1 cellular context compared by ENCODE assay signal in genomic region chr19:18118420-18119242, GRCh38.
TF ChIP-seq lines count a peak whose summit lies in the region.

No MANE protein-coding gene starts in this region.

TF ChIP-seq in K562, 482 proteins besides CTCF, POLR2A, EP300 and RAD21 (continues in another document):
- peak; percentile 52; the same call in 1 of the 2 replicates for TF ChIP-seq ARID4B (CRISPR knock-in tag; IDR thresholded peaks at IDR 0.05)
- no peak for TF ChIP-seq HDAC6 (IDR thresholded peaks at IDR 0.05; ENCODE audit: low read depth, low read length)
- TF ChIP-seq ZNF551 (CRISPR knock-in tag; IDR thresholded peaks at IDR 0.05) = no peak
- TF ChIP-seq, protein P1, sequence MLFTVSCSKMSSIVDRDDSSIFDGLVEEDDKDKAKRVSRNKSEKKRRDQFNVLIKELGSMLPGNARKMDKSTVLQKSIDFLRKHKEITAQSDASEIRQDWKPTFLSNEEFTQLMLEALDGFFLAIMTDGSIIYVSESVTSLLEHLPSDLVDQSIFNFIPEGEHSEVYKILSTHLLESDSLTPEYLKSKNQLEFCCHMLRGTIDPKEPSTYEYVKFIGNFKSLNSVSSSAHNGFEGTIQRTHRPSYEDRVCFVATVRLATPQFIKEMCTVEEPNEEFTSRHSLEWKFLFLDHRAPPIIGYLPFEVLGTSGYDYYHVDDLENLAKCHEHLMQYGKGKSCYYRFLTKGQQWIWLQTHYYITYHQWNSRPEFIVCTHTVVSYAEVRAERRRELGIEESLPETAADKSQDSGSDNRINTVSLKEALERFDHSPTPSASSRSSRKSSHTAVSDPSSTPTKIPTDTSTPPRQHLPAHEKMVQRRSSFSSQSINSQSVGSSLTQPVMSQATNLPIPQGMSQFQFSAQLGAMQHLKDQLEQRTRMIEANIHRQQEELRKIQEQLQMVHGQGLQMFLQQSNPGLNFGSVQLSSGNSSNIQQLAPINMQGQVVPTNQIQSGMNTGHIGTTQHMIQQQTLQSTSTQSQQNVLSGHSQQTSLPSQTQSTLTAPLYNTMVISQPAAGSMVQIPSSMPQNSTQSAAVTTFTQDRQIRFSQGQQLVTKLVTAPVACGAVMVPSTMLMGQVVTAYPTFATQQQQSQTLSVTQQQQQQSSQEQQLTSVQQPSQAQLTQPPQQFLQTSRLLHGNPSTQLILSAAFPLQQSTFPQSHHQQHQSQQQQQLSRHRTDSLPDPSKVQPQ (CRISPR knock-in tag; IDR thresholded peaks at IDR 0.05; ENCODE audit: borderline replicate concordance) = no peak
- TF ChIP-seq ATF6 (CRISPR knock-in tag; IDR thresholded peaks at IDR 0.05) = 0 out of 2 replicates have a peak, but pooled peaks have one; percentile 27
- TF ChIP-seq, protein P2, sequence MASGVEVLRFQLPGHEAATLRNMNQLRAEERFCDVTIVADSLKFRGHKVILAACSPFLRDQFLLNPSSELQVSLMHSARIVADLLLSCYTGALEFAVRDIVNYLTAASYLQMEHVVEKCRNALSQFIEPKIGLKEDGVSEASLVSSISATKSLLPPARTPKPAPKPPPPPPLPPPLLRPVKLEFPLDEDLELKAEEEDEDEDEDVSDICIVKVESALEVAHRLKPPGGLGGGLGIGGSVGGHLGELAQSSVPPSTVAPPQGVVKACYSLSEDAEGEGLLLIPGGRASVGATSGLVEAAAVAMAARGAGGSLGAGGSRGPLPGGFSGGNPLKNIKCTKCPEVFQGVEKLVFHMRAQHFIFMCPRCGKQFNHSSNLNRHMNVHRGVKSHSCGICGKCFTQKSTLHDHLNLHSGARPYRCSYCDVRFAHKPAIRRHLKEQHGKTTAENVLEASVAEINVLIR (CRISPR knock-in tag; IDR thresholded peaks at IDR 0.05) = no peak
- TF ChIP-seq ZNF3 (CRISPR knock-in tag; IDR thresholded peaks at IDR 0.05) = no peak
- TF ChIP-seq CREB3L1 (IDR thresholded peaks at IDR 0.05; ENCODE audit: borderline replicate concordance, low read depth) = 0 out of 2 replicates have a peak, but pooled peaks have one; percentile 38
- TF ChIP-seq ARID2 (IDR thresholded peaks at IDR 0.05) = no peak
- TF ChIP-seq RBM25 (IDR thresholded peaks at IDR 0.05; ENCODE audit: low read depth, low read length, severe bottlenecking) = peak; percentile 92
- TF ChIP-seq ARID3A (IDR thresholded peaks at IDR 0.05; ENCODE audit: borderline replicate concordance, low read depth, low read length) = no peak
- TF ChIP-seq PML (IDR thresholded peaks at IDR 0.05; ENCODE audit: low read length) = no peak
- no peak for TF ChIP-seq PCBP2 (IDR thresholded peaks at IDR 0.05; ENCODE audit: low read depth, low read length, poor library complexity, severe bottlenecking)
- TF ChIP-seq CCNT2 (IDR thresholded peaks at IDR 0.05; ENCODE audit: borderline replicate concordance, extremely low read depth, insufficient read length, low read depth, low read length) = no peak
- TF ChIP-seq FOXJ2 (tag; IDR thresholded peaks at IDR 0.05) = no peak
- peak; percentile 83 for TF ChIP-seq ZFP36 (IDR thresholded peaks at IDR 0.05; ENCODE audit: low read depth, low read length, partially characterized antibody)
- peak; percentile 93 for TF ChIP-seq BCOR (IDR thresholded peaks at IDR 0.05)
- TF ChIP-seq SRSF1 (IDR thresholded peaks at IDR 0.05; ENCODE audit: low read depth, low read length) = no peak
- TF ChIP-seq SMARCA4 (IDR thresholded peaks at IDR 0.05) = no peak
- TF ChIP-seq GABPA (tag; conservative IDR thresholded peaks at IDR 0.05; ENCODE audit: low read depth) = no peak
- no peak for TF ChIP-seq CBFA2T2 (conservative IDR thresholded peaks at IDR 0.05)
- no peak for TF ChIP-seq TRIM28 (IDR thresholded peaks at IDR 0.05)
- no peak for TF ChIP-seq CBX1 (IDR thresholded peaks at IDR 0.05; ENCODE audit: low read depth)
- TF ChIP-seq CBX8 (IDR thresholded peaks at IDR 0.05; ENCODE audit: borderline replicate concordance, extremely low read depth, low read depth, low read length, poor library complexity, severe bottlenecking) = no peak
- no peak for TF ChIP-seq ZNF175 (CRISPR knock-in tag; IDR thresholded peaks at IDR 0.05; ENCODE audit: low read depth)
- TF ChIP-seq, protein P3, sequence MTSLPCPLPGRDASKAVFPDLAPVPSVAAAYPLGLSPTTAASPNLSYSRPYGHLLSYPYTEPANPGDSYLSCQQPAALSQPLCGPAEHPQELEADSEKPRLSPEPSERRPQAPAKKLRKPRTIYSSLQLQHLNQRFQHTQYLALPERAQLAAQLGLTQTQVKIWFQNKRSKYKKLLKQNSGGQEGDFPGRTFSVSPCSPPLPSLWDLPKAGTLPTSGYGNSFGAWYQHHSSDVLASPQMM (CRISPR knock-in tag; IDR thresholded peaks at IDR 0.05) = no peak
- no peak for TF ChIP-seq TAF15 (IDR thresholded peaks at IDR 0.05; ENCODE audit: low read depth, low read length)
- no peak for TF ChIP-seq TAF1 (IDR thresholded peaks at IDR 0.05; ENCODE audit: control insufficient read depth, extremely low read depth, insufficient read depth, low read length, severe bottlenecking)
- TF ChIP-seq BRCA1 (IDR thresholded peaks at IDR 0.05) = no peak
- TF ChIP-seq BRCA1 (CRISPR knock-in tag; IDR thresholded peaks at IDR 0.05) = 0 out of 2 replicates have a peak, but pooled peaks have one; percentile 41
- TF ChIP-seq, protein P4, sequence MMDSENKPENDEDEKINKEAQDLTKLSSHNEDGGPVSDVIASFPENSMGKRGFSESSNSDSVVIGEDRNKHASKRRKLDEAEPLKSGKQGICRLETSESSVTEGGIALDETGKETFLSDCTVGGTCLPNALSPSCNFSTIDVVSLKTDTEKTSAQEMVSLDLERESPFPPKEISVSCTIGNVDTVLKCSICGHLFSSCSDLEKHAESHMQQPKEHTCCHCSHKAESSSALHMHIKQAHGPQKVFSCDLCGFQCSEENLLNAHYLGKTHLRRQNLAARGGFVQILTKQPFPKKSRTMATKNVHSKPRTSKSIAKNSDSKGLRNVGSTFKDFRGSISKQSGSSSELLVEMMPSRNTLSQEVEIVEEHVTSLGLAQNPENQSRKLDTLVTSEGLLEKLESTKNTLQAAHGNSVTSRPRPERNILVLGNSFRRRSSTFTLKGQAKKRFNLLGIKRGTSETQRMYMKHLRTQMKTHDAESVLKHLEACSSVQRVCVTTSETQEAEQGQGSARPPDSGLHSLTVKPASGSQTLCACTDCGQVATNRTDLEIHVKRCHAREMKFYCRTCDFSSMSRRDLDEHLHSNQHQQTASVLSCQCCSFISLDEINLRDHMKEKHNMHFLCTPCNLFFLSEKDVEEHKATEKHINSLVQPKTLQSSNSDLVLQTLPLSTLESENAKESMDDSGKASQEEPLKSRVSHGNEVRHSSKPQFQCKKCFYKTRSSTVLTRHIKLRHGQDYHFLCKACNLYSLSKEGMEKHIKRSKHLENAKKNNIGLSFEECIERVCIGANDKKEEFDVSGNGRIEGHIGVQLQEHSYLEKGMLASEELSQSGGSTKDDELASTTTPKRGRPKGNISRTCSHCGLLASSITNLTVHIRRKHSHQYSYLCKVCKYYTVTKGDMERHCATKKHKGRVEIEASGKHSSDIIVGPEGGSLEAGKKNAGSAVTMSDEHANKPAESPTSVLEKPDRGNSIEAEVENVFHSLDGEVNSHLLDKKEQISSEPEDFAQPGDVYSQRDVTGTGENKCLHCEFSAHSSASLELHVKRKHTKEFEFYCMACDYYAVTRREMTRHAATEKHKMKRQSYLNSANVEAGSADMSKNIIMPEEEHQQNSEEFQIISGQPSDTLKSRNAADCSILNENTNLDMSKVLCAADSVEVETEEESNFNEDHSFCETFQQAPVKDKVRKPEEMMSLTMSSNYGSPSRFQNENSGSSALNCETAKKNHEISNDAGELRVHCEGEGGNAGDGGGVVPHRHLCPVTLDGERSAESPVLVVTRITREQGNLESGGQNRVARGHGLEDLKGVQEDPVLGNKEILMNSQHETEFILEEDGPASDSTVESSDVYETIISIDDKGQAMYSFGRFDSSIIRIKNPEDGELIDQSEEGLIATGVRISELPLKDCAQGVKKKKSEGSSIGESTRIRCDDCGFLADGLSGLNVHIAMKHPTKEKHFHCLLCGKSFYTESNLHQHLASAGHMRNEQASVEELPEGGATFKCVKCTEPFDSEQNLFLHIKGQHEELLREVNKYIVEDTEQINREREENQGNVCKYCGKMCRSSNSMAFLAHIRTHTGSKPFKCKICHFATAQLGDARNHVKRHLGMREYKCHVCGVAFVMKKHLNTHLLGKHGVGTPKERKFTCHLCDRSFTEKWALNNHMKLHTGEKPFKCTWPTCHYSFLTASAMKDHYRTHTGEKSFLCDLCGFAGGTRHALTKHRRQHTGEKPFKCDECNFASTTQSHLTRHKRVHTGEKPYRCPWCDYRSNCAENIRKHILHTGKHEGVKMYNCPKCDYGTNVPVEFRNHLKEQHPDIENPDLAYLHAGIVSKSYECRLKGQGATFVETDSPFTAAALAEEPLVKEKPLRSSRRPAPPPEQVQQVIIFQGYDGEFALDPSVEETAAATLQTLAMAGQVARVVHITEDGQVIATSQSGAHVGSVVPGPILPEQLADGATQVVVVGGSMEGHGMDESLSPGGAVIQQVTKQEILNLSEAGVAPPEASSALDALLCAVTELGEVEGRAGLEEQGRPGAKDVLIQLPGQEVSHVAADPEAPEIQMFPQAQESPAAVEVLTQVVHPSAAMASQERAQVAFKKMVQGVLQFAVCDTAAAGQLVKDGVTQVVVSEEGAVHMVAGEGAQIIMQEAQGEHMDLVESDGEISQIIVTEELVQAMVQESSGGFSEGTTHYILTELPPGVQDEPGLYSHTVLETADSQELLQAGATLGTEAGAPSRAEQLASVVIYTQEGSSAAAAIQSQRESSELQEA (IDR thresholded peaks at IDR 0.05; ENCODE audit: low read depth) = no peak
- TF ChIP-seq DIDO1 (tag; IDR thresholded peaks at IDR 0.05; ENCODE audit: low read depth) = no peak
- TF ChIP-seq KDM1A (IDR thresholded peaks at IDR 0.05) = peak; percentile 49 to 80; a peak in 3 of 4 replicates
- TF ChIP-seq TFAP4 (CRISPR knock-in tag; IDR thresholded peaks at IDR 0.05; ENCODE audit: borderline replicate concordance) = peak; percentile 24; the same call in 1 of the 2 replicates
